Comparison of ENCODE assay signal across 18 cellular contexts in genomic region chr5:1299961-1300360, GRCh38. TPM values are rescaled to one million over a fixed set of nuclear protein-coding genes. Genes with fewer than 3 reads are reported as not detected.
DNase-seq lines count a peak whose midpoint lies in the region; FAIRE-seq and TF ChIP-seq lines count a peak whose summit lies in the region.
"Had no signal": no experiment of that assay in that cellular context is flagged by ENCODE, and none has a peak within 500 bp of the region (broad histone marks: within the 10 kb centered on the region; RNA-seq: fewer than 3 reads in every experiment).

No MANE protein-coding gene starts in this region.

- H3K79me2 ChIP-seq in OCI-LY7 (ENCODE audit: insufficient read depth, low read depth, low read length): peaks cover 19% of the 10 kb centered on the region

- no peak overlapping the region for H2AFZ ChIP-seq in OCI-LY7 (ENCODE audit: low read length)
- H2AFZ ChIP-seq: PC-9 had no signal

- POLR2A ChIA-PET in OCI-LY7 (lab: Charles Lee): interaction anchor here (0.7 to 2.0 kb wide), 3 partner anchors 10 to 304 kb away, joined by 3 to 8 read pairs (median 6); no protein-coding TSS in a partner anchor

- FAIRE-seq in kidney (lab: Jason Lieb, UNC): no peak
- FAIRE-seq: GM12892 had no signal

- CTCF ChIA-PET in OCI-LY7 (lab: Charles Lee; ENCODE audit: unreplicated experiment): no interaction called here

- no peaks in the 10 kb centered on the region for H3K9me2 ChIP-seq in OCI-LY7 (ENCODE audit: insufficient read depth, low read length)

- H3K9me3 ChIP-seq in OCI-LY7 (ENCODE audit: low read length): peaks cover 18% of the 10 kb centered on the region; the same call in 1 of the 2 replicates
- H3K9me3 ChIP-seq in kidney (ENCODE audit: control insufficient read depth in 1 of 2, low read length in 2 of 2): no peaks in the 10 kb centered on the region
- peaks cover 0 to 3% (median 0%) of the 10 kb centered on the region in 8 donors for H3K9me3 ChIP-seq in spleen
- no peaks in the 10 kb centered on the region for H3K9me3 ChIP-seq in right atrium auricular region

- H3K36me3 ChIP-seq in OCI-LY7 (ENCODE audit: insufficient read depth, low read length) (peaks cover 22% of the 10 kb centered on the region), kidney (ENCODE audit: control insufficient read depth in 1 of 2, insufficient read depth in 2 of 2, low read length in 2 of 2) (no peaks in the 10 kb centered on the region), spleen (no peaks in the 10 kb centered on the region), right atrium auricular region (no peaks in the 10 kb centered on the region)

- no peak overlapping the region for H3K9ac ChIP-seq in kidney (ENCODE audit: low read length in 2 of 2)

- WGBS in spleen, 5 donors: 58 to 76% (median 68%) methylated on average over 14 to 17 of the region's 17 CpGs

- H3K27me3 ChIP-seq in spleen (replicated peaks in 1 of 7) (peaks cover 0 to 31% (median 9%) of the 10 kb centered on the region in 7 donors), right atrium auricular region (peaks cover 0 to 6% of the 10 kb centered on the region in 2 donors)

- H4K20me1 ChIP-seq in OCI-LY7 (ENCODE audit: insufficient read depth, low read length): no peaks in the 10 kb centered on the region

- H3K4me3 ChIP-seq in OCI-LY7 (ENCODE audit: low read depth, low read length, poor library complexity, severe bottlenecking) (no peak overlapping the region), kidney (ENCODE audit: low read length in 2 of 2) (no peak overlapping the region), spleen (no peak overlapping the region), right atrium auricular region (no peak overlapping the region)
- H3K4me3 ChIP-seq: PC-9 had no signal

- intact Hi-C loops in OCI-LY7 (cut with micrococcal nuclease; ENCODE audit: unreplicated experiment) (no loop called here), kidney (cut with DNase I) (no loop called here), spleen (cut with DNase I; ENCODE audit: low total_unique reads) (no loop called here)

- BruUV-seq in OCI-LY7 (replicated peaks; lab: Mats Ljungman, UMichigan): no TSS peak

- no peak overlapping the region for H3K4me2 ChIP-seq in OCI-LY7 (ENCODE audit: low read length)
- H3K4me2 ChIP-seq: PC-9 had no signal

- DNase-seq in activated T-cell treated with anti-CD3 and anti-CD28 coated beads, Interleukin-2, amount 50 U/mL, for 1 hour: peak; percentile 5
- no peak for DNase-seq in activated T-cell treated with anti-CD3 and anti-CD28 coated beads for 4 hours
- no peak for DNase-seq in OCI-LY7 (ENCODE audit: low spot score)
- peak; percentile 22 for DNase-seq in kidney
- DNase-seq in spleen: peak; percentile 70
- DNase-seq in NCI-H446 treated with DMSO at 0.1 percent for 48 hours (lab: John Stamatoyannopoulos, UW): no peak
- DNase-seq in right atrium auricular region (ENCODE audit: low spot score): no peak
- no peak for DNase-seq in NCI-H2081 (lab: John Stamatoyannopoulos, UW)
- DNase-seq: DMS79, GDM1, NCI-H1436, NCI-H2029 treated with DMSO at 0.1 percent for 48 hours, NCI-H2227 treated with DMSO at 0.1 percent for 48 hours, NCI-H69, PC-9 had no signal

- TF ChIP-seq CTCF in OCI-LY7 (conservative IDR thresholded peaks at IDR 0.05; ENCODE audit: low read length) (no peak), kidney (IDR thresholded peaks at IDR 0.05; ENCODE audit: borderline replicate concordance, extremely low read depth, insufficient read depth) (no peak), spleen (IDR thresholded peaks at IDR 0.05 in 8 of 11, conservative IDR thresholded peaks at IDR 0.05 in 3 of 11) (no peak), right atrium auricular region (IDR thresholded peaks at IDR 0.05) (no peak)

- peak overlapping the region; percentile 20 for H3K27ac ChIP-seq in OCI-LY7 (ENCODE audit: low read depth, low read length, poor library complexity, severe bottlenecking)
- H3K27ac ChIP-seq in kidney (ENCODE audit: low read depth in 2 of 2, low read length in 2 of 2): no peak overlapping the region
- H3K27ac ChIP-seq in spleen: no peak overlapping the region
- no peak overlapping the region for H3K27ac ChIP-seq in right atrium auricular region
- H3K27ac ChIP-seq: PC-9 had no signal

- H3K4me1 ChIP-seq in OCI-LY7 (ENCODE audit: insufficient read depth, low read length, poor library complexity, severe bottlenecking) (peaks cover 76% of the 10 kb centered on the region), kidney (ENCODE audit: control insufficient read depth in 1 of 2, insufficient read depth in 1 of 2, low read depth in 1 of 2, low read length in 2 of 2) (no peaks in the 10 kb centered on the region), spleen (peaks cover 0 to 11% (median 2%) of the 10 kb centered on the region in 6 donors), right atrium auricular region (peaks cover 0 to 1% of the 10 kb centered on the region in 2 donors)
- H3K4me1 ChIP-seq: Caco-2 had no signal

- no peak for TF ChIP-seq POLR2A in spleen (IDR thresholded peaks at IDR 0.05)

RNA-seq across cellular contexts. Expression of gene TERT, which starts 5.1 kb away (rescaled TPM):
- 120 and 156 TPM in 2 replicates for total RNA-seq in OCI-LY7 (2014; rRNA removed; shearing (Covaris generic))
- total RNA-seq in OCI-LY7 (2022): 173 and 198 TPM in 2 replicates
- 0.91 TPM for total RNA-seq in kidney
- polyA plus RNA-seq in kidney (ENCODE audit: insufficient read depth, low read depth, low replicate concordance): not detected
- 1 to 10 TPM in 2 of 7 donors, under 1 TPM in 3, not detected in 2; 0.16 to 5.3 (median 0.43) TPM for total RNA-seq in spleen
- polyA plus RNA-seq in spleen: under 1 TPM; 0.09 to 0.53 (median 0.19) TPM
- total RNA-seq in right atrium auricular region: not detected
- polyA plus RNA-seq: CD14-positive monocyte had no signal

RNA-seq across cellular contexts. Expression of gene CLPTM1L, which starts 44.9 kb away (rescaled TPM):
- 356 and 395 TPM in 2 replicates for total RNA-seq in OCI-LY7 (2014; rRNA removed; shearing (Covaris generic))
- total RNA-seq in OCI-LY7 (2022) (395 and 396 TPM in 2 replicates), kidney (96.6 TPM), spleen (100 to 1,000 TPM in 3 of 7 donors, 10 to 100 TPM in 4; 87.2 to 118 (median 99.9) TPM), right atrium auricular region (10 to 100 TPM; 56.6 to 85.4 TPM)
- polyA plus RNA-seq in kidney (ENCODE audit: insufficient read depth, low read depth, low replicate concordance) (135 TPM), spleen (10 to 100 TPM; 39.7 to 55.6 (median 45.1) TPM)

Comparison
In these comparisons a context has a peak if more than half of its experiments do, and no peak if none do; other contexts are left out.
1. DNase-seq: peak in activated T-cell treated with anti-CD3 and anti-CD28 coated beads, Interleukin-2, amount 50 U/mL, for 1 hour (single experiment), kidney (single experiment) and spleen (single experiment); none in activated T-cell treated with anti-CD3 and anti-CD28 coated beads for 4 hours (single experiment), OCI-LY7 (single experiment), NCI-H446 treated with DMSO at 0.1 percent for 48 hours (single experiment), right atrium auricular region (single experiment) and NCI-H2081 (0 of 2).
2. RNA of gene TERT, which starts 5.1 kb away (total RNA-seq): 120 to 198 TPM in OCI-LY7; 0.91 TPM in kidney (single experiment), 0.16 to 5.3 TPM in spleen and not detected in right atrium auricular region; every median in the first group is over 10 times any median in the second.